18 cellular contexts compared by ENCODE assay signal in genomic region chr18:2192562-2192961, GRCh38.
"Had no signal": no experiment of that assay in that cellular context is flagged by ENCODE, and none has a peak within 500 bp of the region (broad histone marks: within the 10 kb centered on the region; RNA-seq: fewer than 3 reads in every experiment).

No MANE protein-coding gene starts in this region.

- DNase-seq: KBM-7, MM.1S, NCI-H1092 treated with DMSO at 0.1 percent for 48 hours, NCI-H1436, NCI-H187, NCI-H2029, NCI-H2081 treated with DMSO at 0.1 percent for 48 hours, NCI-H2171, NCI-H226, NCI-H446, NCI-H510A, NCI-H524 treated with DMSO at 0.1 percent for 48 hours, NCI-H69, NCI-H774, SHP77, SK-N-SH had no signal

- H3K27ac ChIP-seq: RWPE1 had no signal

- H3K4me2 ChIP-seq: SK-N-SH had no signal

- ATAC-seq: Panc1 had no signal
